ENCODE assay signal across 13 cellular contexts in the genomic region with DNA sequence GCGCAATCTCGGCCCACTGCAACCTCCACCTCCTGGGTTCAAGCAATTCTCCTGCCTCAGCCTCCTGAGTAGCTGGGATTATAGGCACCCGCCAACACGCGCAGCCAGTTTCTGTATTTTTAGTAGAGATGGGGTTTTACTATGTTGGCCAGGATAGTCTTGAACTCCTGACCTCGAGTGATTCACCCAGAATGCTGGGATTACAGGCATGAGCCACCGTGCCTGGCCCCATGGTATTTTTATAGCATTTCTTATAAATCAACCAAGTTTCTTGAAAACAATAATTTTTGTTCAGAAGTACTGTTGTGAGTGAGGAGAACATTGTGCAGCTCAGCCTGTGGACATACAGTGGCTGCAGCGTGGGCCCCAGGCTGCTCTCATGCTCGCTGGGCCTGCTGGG. TPM values are rescaled to one million over a fixed set of nuclear protein-coding genes. Genes with fewer than 3 reads are reported as not detected.
DNase-seq lines count a peak whose midpoint lies in the region; ATAC-seq and TF ChIP-seq lines count a peak whose summit lies in the region.
"Had no signal": no experiment of that assay in that cellular context is flagged by ENCODE, and none has a peak within 500 bp of the region (broad histone marks: within the 10 kb centered on the region; RNA-seq: fewer than 3 reads in every experiment).

No MANE protein-coding gene starts in this region.

- DNase-seq in left ventricle myocardium inferior, result no peak
- DNase-seq in cardiac septum (ENCODE audit: low spot score), result no peak
- DNase-seq in choroid plexus epithelial cell (ENCODE audit: low read depth), result peak; percentile 61
- no peak for DNase-seq in osteoblast (ENCODE audit: insufficient read length, low spot score, missing footprints)
- DNase-seq in NCI-H2029 (lab: John Stamatoyannopoulos, UW), result no peak
- DNase-seq in hepatic stellate cell (ENCODE audit: low spot score), result no peak
- DNase-seq: activated CD4-positive, alpha-beta memory T cell treated with anti-CD3 and anti-CD28 coated beads, Interleukin-2, amount 10 ng/mL, durations not matched to agents 7 days and 5 days; amniotic stem cell; CD4-positive, alpha-beta T cell; NCI-H2081; PC-3 had no signal

- no peaks in the 10 kb centered on the region for H4K20me1 ChIP-seq in osteoblast (ENCODE audit: insufficient read depth, low read length)

- intact Hi-C loops in left ventricle myocardium inferior (cut with micrococcal nuclease) (no loop called here), cardiac septum (cut with DNase I) (no loop called here)

- TF ChIP-seq CTCF in left ventricle myocardium inferior (IDR thresholded peaks at IDR 0.05; ENCODE audit: borderline replicate concordance), result no peak
- TF ChIP-seq CTCF in choroid plexus epithelial cell (conservative IDR thresholded peaks at IDR 0.05; ENCODE audit: low read depth, low read length), result no peak
- no peak for TF ChIP-seq CTCF in osteoblast (IDR thresholded peaks at IDR 0.05; ENCODE audit: extremely low read depth, low read depth, low read length)

- H3K4me3 ChIP-seq in left ventricle myocardium inferior (no peak overlapping the region), choroid plexus epithelial cell (ENCODE audit: low read depth, low read length) (no peak overlapping the region), osteoblast (ENCODE audit: insufficient read depth, low read length) (no peak overlapping the region)

- ATAC-seq in activated CD4-positive, CD25-positive, alpha-beta regulatory T cell treated with anti-CD3 and anti-CD28 coated beads, Interleukin-2, amount 50 U/mL, for 24 hours, result no peak
- no peak for ATAC-seq in GM21360 (IDR thresholded peaks at IDR 0.05; ENCODE audit: unreplicated experiment)
- ATAC-seq: PC-3 had no signal

- H2AFZ ChIP-seq in osteoblast (ENCODE audit: low read length), result no peak overlapping the region

- peak overlapping the region; percentile 37 for H3K4me2 ChIP-seq in osteoblast (ENCODE audit: insufficient read depth, low read length)

- no peaks in the 10 kb centered on the region for H3K27me3 ChIP-seq in left ventricle myocardium inferior (ENCODE audit: low read depth)
- no peaks in the 10 kb centered on the region for H3K27me3 ChIP-seq in osteoblast (ENCODE audit: insufficient read depth, low read length)

- peak overlapping the region; percentile 67 for H3K27ac ChIP-seq in left ventricle myocardium inferior (replicated peaks)
- H3K27ac ChIP-seq in osteoblast (ENCODE audit: low read depth, low read length), result peak overlapping the region; percentile 71

- H3K36me3 ChIP-seq in left ventricle myocardium inferior, result peaks cover 9% of the 10 kb centered on the region
- peaks cover 20% of the 10 kb centered on the region for H3K36me3 ChIP-seq in osteoblast (ENCODE audit: insufficient read depth, low read length)

- peaks cover 76% of the 10 kb centered on the region for H3K4me1 ChIP-seq in left ventricle myocardium inferior
- H3K4me1 ChIP-seq in osteoblast (ENCODE audit: insufficient read depth, low read length), result peaks cover 65% of the 10 kb centered on the region

- H3K79me2 ChIP-seq in osteoblast (ENCODE audit: insufficient read depth, low read length), result peaks cover 86% of the 10 kb centered on the region

- H3K9me3 ChIP-seq in left ventricle myocardium inferior (replicated peaks) (no peaks in the 10 kb centered on the region), osteoblast (ENCODE audit: low read depth, low read length) (no peaks in the 10 kb centered on the region)

RNA-seq across cellular contexts. Expression of a gene that starts 45.2 kb away (rescaled TPM):
- total RNA-seq in left ventricle myocardium inferior (73.2 TPM), cardiac septum (217 TPM), osteoblast (123 and 164 TPM in 2 replicates)
